ENCODE assay signal across 21 cellular contexts in genomic region chr7:70657989-70658578, GRCh38.
"Had no signal": no experiment of that assay in that cellular context is flagged by ENCODE, and none has a peak within 500 bp of the region (broad histone marks: within the 10 kb centered on the region; RNA-seq: fewer than 3 reads in every experiment).

No MANE protein-coding gene starts in this region.

- DNase-seq: colonic mucosa; dermis blood vessel endothelial cell; esophagus squamous epithelium; foreskin fibroblast; left colon; left ventricle myocardium superior; mesenchymal stem cell; midbrain; nucleus accumbens; ovary; right cardiac atrium; stimulated activated CD4-positive, alpha-beta T cell treated with anti-CD3 and anti-CD28 coated beads, Interleukin-4, amount 100 ng/mL, for 1 hour; stimulated activated CD8-positive, alpha-beta memory T cell treated with anti-CD3 and anti-CD28 coated beads, Interleukin-4, amount 100 ng/mL, for 48 hours; stimulated activated naive CD8-positive, alpha-beta T cell treated with anti-CD3 and anti-CD28 coated beads, Interleukin-15, Interleukin-2, amounts not matched to agents 100 U/mL and 50 U/mL, for 24 hours; thyroid gland had no signal

- H3K4me1 ChIP-seq: colonic mucosa, suprapubic skin, thyroid gland had no signal

- H3K9me3 ChIP-seq: colonic mucosa, esophagus squamous epithelium, ovary, suprapubic skin, thyroid gland had no signal

- H3K9me3 Mint-ChIP-seq: neural crest cell; stimulated activated effector memory CD8-positive, alpha-beta T cell treated with anti-CD3 and anti-CD28 coated beads, Interleukin-12 subunit alpha, Interleukin-12 subunit beta, amount 100 ng/mL, for 72 hours; type B pancreatic cell had no signal

- H3K36me3 Mint-ChIP-seq: stimulated activated effector memory CD8-positive, alpha-beta T cell treated with anti-CD3 and anti-CD28 coated beads, Interleukin-12 subunit alpha, Interleukin-12 subunit beta, amount 100 ng/mL, for 72 hours; type B pancreatic cell had no signal

- H3K27ac Mint-ChIP-seq: stimulated activated effector memory CD8-positive, alpha-beta T cell treated with anti-CD3 and anti-CD28 coated beads, Interleukin-12 subunit alpha, Interleukin-12 subunit beta, amount 100 ng/mL, for 72 hours; type B pancreatic cell had no signal

- ATAC-seq: left colon; stimulated activated effector memory CD8-positive, alpha-beta T cell treated with anti-CD3 and anti-CD28 coated beads, Interleukin-12 subunit alpha, Interleukin-12 subunit beta, amount 100 ng/mL, for 72 hours; stimulated activated naive CD8-positive, alpha-beta T cell treated with anti-CD3 and anti-CD28 coated beads, Interleukin-15, Interleukin-2, amounts not matched to agents 100 U/mL and 50 U/mL, for 24 hours had no signal

- H3K27ac ChIP-seq: colonic mucosa, esophagus squamous epithelium, ovary, suprapubic skin, thyroid gland had no signal

- H3K36me3 ChIP-seq: colonic mucosa, esophagus squamous epithelium, ovary, suprapubic skin, thyroid gland had no signal

- H3K27me3 Mint-ChIP-seq: type B pancreatic cell had no signal

- H3K4me3 Mint-ChIP-seq: neural crest cell; stimulated activated effector memory CD8-positive, alpha-beta T cell treated with anti-CD3 and anti-CD28 coated beads, Interleukin-12 subunit alpha, Interleukin-12 subunit beta, amount 100 ng/mL, for 72 hours; type B pancreatic cell had no signal

- H3K27me3 ChIP-seq: colonic mucosa, esophagus squamous epithelium, ovary, suprapubic skin, thyroid gland had no signal

- H3K4me3 ChIP-seq: colonic mucosa, esophagus squamous epithelium, lung, ovary, smooth muscle cell, suprapubic skin, thyroid gland had no signal
